Comparison of ENCODE assay signal across 7 cellular contexts in genomic region chr22:50250555-50251471, GRCh38. TPM values are rescaled to one million over a fixed set of nuclear protein-coding genes. Genes with fewer than 3 reads are reported as not detected.
DNase-seq lines count a peak whose midpoint lies in the region; ATAC-seq and TF ChIP-seq lines count a peak whose summit lies in the region.

Gene HDAC10, minus strand, starts transcription at chr22:50251265. Its CDS starts 233 bp downstream, at chr22:50251032.

- POLR2A ChIA-PET in activated CD8-positive, alpha-beta T cell treated with anti-CD3 and anti-CD28 coated beads for 36 hours (lab: Charles Lee): interaction anchor here (0.6 to 3.1 kb wide), 10 partner anchors 11 to 274 kb away, joined by 3 to 13 read pairs (median 3); partner anchors contain the start of genes LMF2, NCAPH2 and SCO2

- peak within 1 kb of the TSS; percentile 72 for H3K4me3 ChIP-seq in mesodermal cell (ENCODE audit: extremely low read depth, insufficient read depth, low read length, poor library complexity, severe bottlenecking)

- peak; percentile 75 for ATAC-seq in HG02798 (IDR thresholded peaks at IDR 0.05; ENCODE audit: poor library complexity, unreplicated experiment)
- ATAC-seq in activated CD8-positive, alpha-beta T cell treated with anti-CD3 and anti-CD28 coated beads for 36 hours: peak; percentile 89
- ATAC-seq in effector memory CD8-positive, alpha-beta T cell (replicated peaks): peak; percentile 64

- H3K4me1 Mint-ChIP-seq in activated CD8-positive, alpha-beta T cell treated with anti-CD3 and anti-CD28 coated beads for 36 hours (ENCODE audit: low read depth): peaks cover 15% of the 10 kb centered on the region
- peaks cover 8 to 18% of the 10 kb centered on the region in 2 donors for H3K4me1 Mint-ChIP-seq in effector memory CD8-positive, alpha-beta T cell (ENCODE audit: low read depth in 2 of 2)

- peaks cover 7% of the 10 kb centered on the region for H3K4me1 ChIP-seq in mesodermal cell (ENCODE audit: control insufficient read depth, insufficient read depth, low read length, poor library complexity, severe bottlenecking)

- intact Hi-C loops in activated CD8-positive, alpha-beta T cell treated with anti-CD3 and anti-CD28 coated beads for 36 hours (cut with micrococcal nuclease): loop anchor here (5.0 kb wide), 1 partner anchor 91 kb away; the partner anchor contains the start of gene PPP6R2

- peak within 1 kb of the TSS; percentile 81 for H3K27ac Mint-ChIP-seq in activated CD8-positive, alpha-beta T cell treated with anti-CD3 and anti-CD28 coated beads for 36 hours
- H3K27ac Mint-ChIP-seq in effector memory CD8-positive, alpha-beta T cell: peak within 1 kb of the TSS in 1 of 2 donors; percentile 65

- TF ChIP-seq CTCF in activated CD8-positive, alpha-beta T cell treated with anti-CD3 and anti-CD28 coated beads for 36 hours (IDR thresholded peaks at IDR 0.05): no peak

- CTCF ChIA-PET in activated CD8-positive, alpha-beta T cell treated with anti-CD3 and anti-CD28 coated beads for 36 hours (lab: Charles Lee): interaction anchor here (1.0 to 3.3 kb wide), 15 partner anchors 8 to 371 kb away, joined by 3 to 33 read pairs (median 5); partner anchors contain the start of genes DENND6B, MAPK12 and SCO2

- no peaks in the 10 kb centered on the region for H3K27me3 Mint-ChIP-seq in activated CD8-positive, alpha-beta T cell treated with anti-CD3 and anti-CD28 coated beads for 36 hours
- no peaks in the 10 kb centered on the region for H3K27me3 Mint-ChIP-seq in effector memory CD8-positive, alpha-beta T cell

- H3K9me3 ChIP-seq in mesodermal cell (ENCODE audit: control insufficient read depth, low read length): no peaks in the 10 kb centered on the region

- peaks cover 29% of the 10 kb centered on the region for H3K36me3 ChIP-seq in mesodermal cell (ENCODE audit: control insufficient read depth, insufficient read depth, low read length)

- H3K36me3 Mint-ChIP-seq in activated CD8-positive, alpha-beta T cell treated with anti-CD3 and anti-CD28 coated beads for 36 hours (ENCODE audit: low read depth): peaks cover 9% of the 10 kb centered on the region
- H3K36me3 Mint-ChIP-seq in effector memory CD8-positive, alpha-beta T cell (ENCODE audit: insufficient read depth): peaks cover 19% of the 10 kb centered on the region

- H3K9me3 Mint-ChIP-seq in activated CD8-positive, alpha-beta T cell treated with anti-CD3 and anti-CD28 coated beads for 36 hours: no peaks in the 10 kb centered on the region
- no peaks in the 10 kb centered on the region for H3K9me3 Mint-ChIP-seq in effector memory CD8-positive, alpha-beta T cell

- peak within 1 kb of the TSS; percentile 85 for H3K4me3 Mint-ChIP-seq in activated CD8-positive, alpha-beta T cell treated with anti-CD3 and anti-CD28 coated beads for 36 hours
- peak within 1 kb of the TSS; percentile 66 to 79 for H3K4me3 Mint-ChIP-seq in effector memory CD8-positive, alpha-beta T cell

- 2% methylated on average over 61 to 80 of the region's 80 CpGs for WGBS in mesodermal cell (ENCODE audit: insufficient coverage in 2 of 2), 2 experiments

- peak; percentile 30 for DNase-seq in NCI-H526 treated with DMSO at 0.1 percent for 48 hours (lab: John Stamatoyannopoulos, UW)
- peak; percentile 90 for DNase-seq in activated CD8-positive, alpha-beta T cell treated with anti-CD3 and anti-CD28 coated beads for 36 hours
- peak; percentile 63 to 68 (median 65) for DNase-seq in effector memory CD8-positive, alpha-beta T cell
- peak; percentile 79 to 81 for DNase-seq in stimulated activated CD8-positive, alpha-beta memory T cell treated with anti-CD3 and anti-CD28 coated beads, Interleukin-2, amount 100 ng/mL, for 48 hours (ENCODE audit: low read depth in 2 of 2)

- peak within 1 kb of the TSS; percentile 71 for H3K27ac ChIP-seq in mesodermal cell (ENCODE audit: low read depth, low read length, severe bottlenecking)

- TF ChIP-seq POLR2A in GM15510 (IDR thresholded peaks at IDR 0.05; ENCODE audit: borderline replicate concordance, extremely low read depth, insufficient read length): peak; percentile 83

RNA-seq across cellular contexts. Expression of gene HDAC10, which starts in this region (rescaled TPM):
- 10 to 100 TPM; 43.0 to 44.3 TPM for total RNA-seq in activated CD8-positive, alpha-beta T cell treated with anti-CD3 and anti-CD28 coated beads for 36 hours
- polyA plus RNA-seq in mesodermal cell (2013, experiment 1 of 2): 28.0 TPM
- 22.6 TPM for polyA plus RNA-seq in mesodermal cell (2013, experiment 2 of 2)

Comparison
In these comparisons a context has a peak if more than half of its experiments do, and no peak if none do; other contexts are left out.
1. Peak in every context shown above with its lines: DNase-seq, ATAC-seq, H3K4me3 ChIP-seq and H3K27ac ChIP-seq.
2. DNase-seq: peak in every context shown above with its lines; median percentile 90 in activated CD8-positive, alpha-beta T cell treated with anti-CD3 and anti-CD28 coated beads for 36 hours; 80 in stimulated activated CD8-positive, alpha-beta memory T cell treated with anti-CD3 and anti-CD28 coated beads, Interleukin-2, amount 100 ng/mL, for 48 hours; 65 in effector memory CD8-positive, alpha-beta T cell; 30 in NCI-H526 treated with DMSO at 0.1 percent for 48 hours.